Comparison of ENCODE assay signal across 9 cellular contexts in genomic region chr5:172740483-172741205, GRCh38. TPM values are rescaled to one million over a fixed set of nuclear protein-coding genes. Genes with fewer than 3 reads are reported as not detected.
DNase-seq lines count a peak whose midpoint lies in the region; ATAC-seq, FAIRE-seq and TF ChIP-seq lines count a peak whose summit lies in the region.
"Had no signal": no experiment of that assay in that cellular context is flagged by ENCODE, and none has a peak within 500 bp of the region (broad histone marks: within the 10 kb centered on the region; RNA-seq: fewer than 3 reads in every experiment).

No MANE protein-coding gene starts in this region.

- H3K9me3 Mint-ChIP-seq in brain = peaks cover 0 to 5% (median 0%) of the 10 kb centered on the region in 5 experiments

- H3K9ac ChIP-seq in HepG2 (ENCODE audit: insufficient read depth, low read depth, low read length) = no peak overlapping the region

- no peak for FAIRE-seq in HepG2 (lab: Jason Lieb, UNC)

- WGBS in HepG2 (ENCODE audit: low lambda C conversion rate) = 28% methylated on average over 12 of the region's 15 CpGs

- no peak overlapping the region for H2AFZ ChIP-seq in HepG2 (ENCODE audit: low read length)

- H3K36me3 ChIP-seq in HepG2 (replicated peaks in 1 of 2; ENCODE audit: control insufficient read depth in 1 of 2, insufficient read depth in 2 of 2, low read length in 2 of 2) = no peaks in the 10 kb centered on the region
- no peaks in the 10 kb centered on the region for H3K36me3 ChIP-seq in tibial artery

- H3K4me1 ChIP-seq in HepG2 (ENCODE audit: insufficient read depth, low read length) (peaks cover 43% of the 10 kb centered on the region), tibial artery (peaks cover 0 to 80% (median 32%) of the 10 kb centered on the region in 4 donors)

- POLR2A ChIA-PET in HepG2 (lab: Yijun Ruan, JAX) = no interaction called here
- POLR2A ChIA-PET in HEK293T (lab: Yijun Ruan, JAX) = interaction anchor here (0.8 to 1.0 kb wide), 2 partner anchors 30 to 31 kb away, joined by 3 to 4 read pairs; no protein-coding TSS in a partner anchor

- peaks cover 10% of the 10 kb centered on the region for H3K27me3 Mint-ChIP-seq in brain

- TF ChIP-seq CTCF in brain (conservative IDR thresholded peaks at IDR 0.05) (no peak), HepG2 (CRISPR knock-in tag; IDR thresholded peaks at IDR 0.05) (no peak), tibial artery (IDR thresholded peaks at IDR 0.05) (no peak), GM13976 (IDR thresholded peaks at IDR 0.05; ENCODE audit: borderline replicate concordance, control extremely low read depth, extremely low read depth, insufficient read depth, missing control alignments) (no peak)

- TF ChIP-seq RAD21 in HepG2 (CRISPR knock-in tag; IDR thresholded peaks at IDR 0.05) = no peak

- no peak for TF ChIP-seq EP300 in HepG2 (IDR thresholded peaks at IDR 0.05; ENCODE audit: low read depth in 2 of 2, low read length in 2 of 2)
- no peak for TF ChIP-seq EP300 in HepG2 (CRISPR knock-in tag; IDR thresholded peaks at IDR 0.05; ENCODE audit: borderline replicate concordance)

- no peaks in the 10 kb centered on the region for H3K79me2 ChIP-seq in HepG2 (ENCODE audit: insufficient read depth, low read length)

- H3K27me3 ChIP-seq in HepG2 (ENCODE audit: control insufficient read depth in 1 of 2, insufficient read depth in 2 of 2, low read length in 2 of 2) (no peaks in the 10 kb centered on the region), tibial artery (no peaks in the 10 kb centered on the region)

- intact Hi-C loops in HepG2 (cut with micrococcal nuclease; ENCODE audit: unreplicated experiment) = no loop called here
- intact Hi-C loops in tibial artery (cut with DNase I; ENCODE audit: low total_unique reads) = no loop called here

- H3K27ac Mint-ChIP-seq in brain = peak overlapping the region; percentile 30 to 83 (median 63)

- peaks cover 4% of the 10 kb centered on the region for H3K4me1 Mint-ChIP-seq in brain

- no peak overlapping the region for H3K4me3 Mint-ChIP-seq in brain

- no peaks in the 10 kb centered on the region for H3K36me3 Mint-ChIP-seq in brain

- H3K9me3 ChIP-seq in HepG2 (ENCODE audit: low read length) (no peaks in the 10 kb centered on the region), tibial artery (no peaks in the 10 kb centered on the region)

- no peak for ATAC-seq in HepG2

- H3K4me3 ChIP-seq in HepG2 (replicated peaks in 1 of 3; ENCODE audit: insufficient read depth in 1 of 3, low read depth in 2 of 3, low read length in 3 of 3) = no peak overlapping the region
- no peak overlapping the region for H3K4me3 ChIP-seq in tibial artery

- H3K27ac ChIP-seq in HepG2 (ENCODE audit: extremely low read length, insufficient read depth, low read length) (no peak overlapping the region), tibial artery (peak overlapping the region; percentile 92 to 93)
- H3K27ac ChIP-seq: 22Rv1 had no signal

- no TSS peak for BruUV-seq in HepG2 (replicated peaks; lab: Mats Ljungman, UMichigan)

- CTCF ChIA-PET in HepG2 (lab: Yijun Ruan, JAX; ENCODE audit: low intra/inter-chr PET ratio, low total read pairs) = no interaction called here
- CTCF ChIA-PET in HEK293T (lab: Yijun Ruan, JAX) = no interaction called here

- peak; percentile 40 for DNase-seq in DMS 273 (lab: John Stamatoyannopoulos, UW; ENCODE audit: unreplicated experiment)
- no peak for DNase-seq in DMS 273 treated with DMSO at 0.1 percent for 48 hours (lab: John Stamatoyannopoulos, UW)
- DNase-seq in HepG2 (ENCODE audit: low spot score) = no peak
- DNase-seq in tibial artery = peak; percentile 84 to 96
- no peak for DNase-seq in HEK293T (ENCODE audit: extremely low spot score)
- DNase-seq in DMS79 (lab: John Stamatoyannopoulos, UW) = no peak
- no peak for DNase-seq in GM13976 (ENCODE audit: low spot score)

- no peak overlapping the region; the same call in 1 of the 2 replicates for H3K4me2 ChIP-seq in HepG2 (ENCODE audit: low read depth, low read length)

- in situ Hi-C loops in HepG2 (cut with HindIII; ENCODE audit: extremely low pct_ligation_motif_present, low pct_unique_long_range_greater_than_20kb) = no loop called here
- in situ Hi-C loops in GM13976 (cut with MboI; ENCODE audit: low sequenced_read_pairs, unreplicated experiment) = no loop called here

- H4K20me1 ChIP-seq in HepG2 (ENCODE audit: insufficient read depth, low read length) = no peaks in the 10 kb centered on the region

- TF ChIP-seq POLR2A in HepG2 (IDR thresholded peaks at IDR 0.05; ENCODE audit: insufficient read depth in 1 of 2, low read depth in 2 of 2, low read length in 2 of 2) = no peak

TF ChIP-seq in HepG2, 621 proteins besides CTCF, POLR2A, EP300 and RAD21 (continues in another document):
- TF ChIP-seq GTF2F1 (IDR thresholded peaks at IDR 0.05; ENCODE audit: low read length) (no peak), LRRFIP1 (CRISPR knock-in tag; conservative IDR thresholded peaks at IDR 0.05) (no peak), DDIT3 (CRISPR knock-in tag; IDR thresholded peaks at IDR 0.05) (no peak), ZKSCAN1 (IDR thresholded peaks at IDR 0.05; ENCODE audit: low read length) (peak; percentile 74)

TF ChIP-seq in HEK293T, 16 proteins besides CTCF, POLR2A, EP300 and RAD21:
- TF ChIP-seq LEF1 (IDR thresholded peaks at IDR 0.05; ENCODE audit: borderline replicate concordance) (no peak), FOXA1 (IDR thresholded peaks at IDR 0.05) (no peak), SP1 (IDR thresholded peaks at IDR 0.05) (no peak), CTBP1 (IDR thresholded peaks at IDR 0.05; ENCODE audit: borderline replicate concordance) (no peak), PKNOX1 (IDR thresholded peaks at IDR 0.05) (no peak), FOXM1 (IDR thresholded peaks at IDR 0.05; ENCODE audit: borderline replicate concordance) (no peak), NFRKB (IDR thresholded peaks at IDR 0.05) (no peak), TARDBP (IDR thresholded peaks at IDR 0.05) (no peak), BHLHE40 (IDR thresholded peaks at IDR 0.05; ENCODE audit: borderline replicate concordance) (no peak), L3MBTL2 (conservative IDR thresholded peaks at IDR 0.05) (no peak), HDGF (IDR thresholded peaks at IDR 0.05; ENCODE audit: borderline replicate concordance) (no peak)

RNA-seq across cellular contexts. Expression of gene DUSP1, which starts 30.4 kb away (rescaled TPM):
- polyA plus RNA-seq in brain (ENCODE audit: insufficient read depth, low read depth, low replicate concordance) (33.1 TPM), HepG2 (2011; rRNA removed) (55.5 and 79.2 TPM in 2 replicates)
- 18.0 and 27.1 TPM in 2 replicates for total RNA-seq in HepG2 (2016; rRNA removed; fragmentation: Illumina TruSeq; extraction: Trizol)
- 7.1 and 7.8 TPM in 2 replicates for total RNA-seq in HepG2 (2016; cell fraction: cytosol; rRNA removed; fragmentation: Illumina TruSeq; extraction: Trizol; ENCODE audit: low read depth)
- total RNA-seq in HepG2 (2016; cell fraction: insoluble cytoplasmic fraction; rRNA removed; fragmentation: Illumina TruSeq; extraction: Trizol) = 15.8 and 29.9 TPM in 2 replicates
- total RNA-seq in HepG2 (2016; cell fraction: membrane; rRNA removed; fragmentation: Illumina TruSeq; extraction: Trizol) = 14.2 and 16.6 TPM in 2 replicates
- total RNA-seq in HepG2 (2016; cell fraction: nucleus; rRNA removed; fragmentation: Illumina TruSeq; extraction: Trizol) = 53.7 and 56.5 TPM in 2 replicates
- polyA plus RNA-seq in HepG2 (2011; cell fraction: cytosol; rRNA removed) = 59.1 and 69.7 TPM in 2 replicates
- polyA plus RNA-seq in HepG2 (2011; cell fraction: nucleus; rRNA removed) = 85.1 and 113 TPM in 2 replicates
- polyA plus RNA-seq in HepG2 (2012) = 48.1 and 56.6 TPM in 2 replicates
- 4.7 and 6.0 TPM in 2 replicates for polyA plus RNA-seq in HepG2 (2016; cell fraction: cytosol; fragmentation: Illumina TruSeq; extraction: Trizol; ENCODE audit: low read depth)
- polyA plus RNA-seq in HepG2 (2016; cell fraction: insoluble cytoplasmic fraction; fragmentation: Illumina TruSeq; extraction: Trizol; ENCODE audit: low read depth) = 17.2 and 23.0 TPM in 2 replicates
- 9.3 and 9.4 TPM in 2 replicates for polyA plus RNA-seq in HepG2 (2016; cell fraction: membrane; fragmentation: Illumina TruSeq; extraction: Trizol; ENCODE audit: low read depth)
- polyA plus RNA-seq in HepG2 (2016; cell fraction: nucleus; fragmentation: Illumina TruSeq; extraction: Trizol; ENCODE audit: insufficient read depth, low read depth) = 63.2 and 85.8 TPM in 2 replicates
- 142 and 198 TPM in 2 replicates for polyA minus RNA-seq in HepG2 (2011; rRNA and poly(A)+ RNA removed; ENCODE audit: low replicate concordance)
- 72.5 and 80.5 TPM in 2 replicates for polyA minus RNA-seq in HepG2 (2011; cell fraction: cytosol; rRNA and poly(A)+ RNA removed)
- polyA minus RNA-seq in HepG2 (2011; cell fraction: nucleus; rRNA and poly(A)+ RNA removed) = 95.3 and 131 TPM in 2 replicates

Comparison
In these comparisons a context has a peak if more than half of its experiments do, and no peak if none do; other contexts are left out.
1. DNase-seq: peak in DMS 273 (single experiment) and tibial artery (2 of 2); none in DMS 273 treated with DMSO at 0.1 percent for 48 hours (single experiment), HepG2 (single experiment), HEK293T (single experiment), DMS79 (single experiment) and GM13976 (single experiment).